ENCODE assay signal across 8 cellular contexts in the genomic region with DNA sequence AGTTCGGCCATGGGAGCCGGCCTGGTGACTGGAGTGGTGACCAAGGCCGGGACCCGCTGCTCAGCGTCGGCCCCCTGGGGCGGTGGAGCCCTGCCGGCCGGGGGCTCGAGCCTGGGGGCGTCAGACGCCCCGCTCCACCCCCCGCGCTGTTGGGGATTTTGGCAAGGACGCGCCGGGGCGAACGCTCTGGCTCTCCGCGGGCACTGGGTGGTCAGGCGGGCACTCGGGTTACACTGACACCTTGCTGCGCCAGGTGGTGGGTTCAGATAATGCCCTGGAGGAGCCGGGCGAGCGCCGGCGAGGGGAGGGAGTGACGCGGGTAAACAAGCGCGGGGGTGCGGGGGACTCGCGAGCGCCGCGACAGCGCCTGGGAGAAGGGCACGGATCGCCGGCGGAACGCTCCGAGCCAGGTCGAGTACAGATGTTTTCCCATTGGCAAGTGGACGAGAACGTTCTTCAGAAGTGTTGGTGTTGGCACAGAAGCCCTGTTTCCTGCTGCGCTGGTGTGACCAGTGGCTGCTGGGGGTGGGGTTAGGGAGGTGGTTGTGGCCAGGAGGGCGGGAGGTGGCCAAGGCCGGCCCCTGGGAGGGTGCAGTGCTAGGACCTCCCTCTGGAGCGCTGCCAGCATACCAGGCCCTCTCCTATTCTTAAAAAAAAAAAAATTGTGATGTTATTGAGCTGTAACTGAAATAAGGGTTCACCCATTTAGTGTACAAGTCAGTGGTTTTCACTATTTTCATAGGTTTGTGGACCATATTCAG. TPM values are rescaled to one million over a fixed set of nuclear protein-coding genes. Genes with fewer than 3 reads are reported as not detected.
DNase-seq lines count a peak whose midpoint lies in the region; ATAC-seq and TF ChIP-seq lines count a peak whose summit lies in the region.

No MANE protein-coding gene starts in this region.

- H3K4me1 ChIP-seq in ACC112 (ENCODE audit: control insufficient read depth, insufficient read depth, low read length, unreplicated experiment) = peaks cover 59% of the 10 kb centered on the region

- H2AFZ ChIP-seq in ACC112 (ENCODE audit: low read length, unreplicated experiment) = no peak overlapping the region

- peak overlapping the region; percentile 97 for H3K27ac ChIP-seq in ACC112 (ENCODE audit: low read depth, low read length)

- peak overlapping the region; percentile 83 for H3K4me3 ChIP-seq in ACC112 (ENCODE audit: low read depth, low read length)

- peaks cover 56% of the 10 kb centered on the region for H3K79me2 ChIP-seq in ACC112 (ENCODE audit: control insufficient read depth, insufficient read depth, low read length, unreplicated experiment)

- H3K36me3 Mint-ChIP-seq in chondrocyte (ENCODE audit: low read depth) = peaks cover 16% of the 10 kb centered on the region

- H3K27me3 Mint-ChIP-seq in chondrocyte (ENCODE audit: low read depth) = no peaks in the 10 kb centered on the region

- peaks cover 62% of the 10 kb centered on the region for H3K4me1 Mint-ChIP-seq in chondrocyte (ENCODE audit: low read depth)

- H3K4me3 Mint-ChIP-seq in chondrocyte (ENCODE audit: unreplicated experiment) = peak overlapping the region; percentile 91

- DNase-seq in NCI-H2227 treated with DMSO at 0.1 percent for 48 hours (lab: John Stamatoyannopoulos, UW) (peak; percentile 77), chondrocyte (ENCODE audit: low spot score) (peak; percentile 98), kidney glomerular epithelial cell (lab: John Stamatoyannopoulos, UW) (peak; percentile 84)
- DNase-seq in activated CD4-positive, alpha-beta T cell treated with anti-CD3 and anti-CD28 coated beads for 1 hour = peak; percentile 71
- peak; percentile 91 for DNase-seq in stimulated activated CD4-positive, alpha-beta T cell treated with anti-CD3 and anti-CD28 coated beads, Interleukin-15, amount 100 ng/mL, for 24 hours

- ATAC-seq in GM18858 (IDR thresholded peaks at IDR 0.05; ENCODE audit: unreplicated experiment) = peak; percentile 29
- ATAC-seq in HG03066 (IDR thresholded peaks at IDR 0.05; ENCODE audit: low read depth, unreplicated experiment) = peak; percentile 39

- peaks cover 42% of the 10 kb centered on the region for H3K36me3 ChIP-seq in ACC112 (ENCODE audit: insufficient read depth, low read length)

- peak overlapping the region; percentile 96 for H3K27ac Mint-ChIP-seq in chondrocyte (ENCODE audit: unreplicated experiment)

- no peaks in the 10 kb centered on the region for H3K9me3 Mint-ChIP-seq in chondrocyte (ENCODE audit: low read depth)

- H3K27me3 ChIP-seq in ACC112 (ENCODE audit: insufficient read depth, low read length) = no peaks in the 10 kb centered on the region

- peak; percentile 58 for TF ChIP-seq CTCF in chondrocyte (IDR thresholded peaks at IDR 0.05)

RNA-seq across cellular contexts. Expression of gene SQSTM1, which starts 0.8 kb away (rescaled TPM):
- total RNA-seq in chondrocyte = 219 to 297 TPM (median 296 TPM) in 3 replicates

RNA-seq across cellular contexts. Expression of gene MGAT4B, which starts 14.8 kb away (rescaled TPM):
- 135 to 144 TPM (median 142 TPM) in 3 replicates for total RNA-seq in chondrocyte

RNA-seq across cellular contexts. Expression of gene LTC4S, which starts 27.7 kb away (rescaled TPM):
- 1.2 to 1.7 TPM (median 1.3 TPM) in 3 replicates for total RNA-seq in chondrocyte

RNA-seq across cellular contexts. Expression of gene MRNIP, which starts 37.1 kb away (rescaled TPM):
- 13.4 to 20.0 TPM (median 16.4 TPM) in 3 replicates for total RNA-seq in chondrocyte

Comparison
In these comparisons a context has a peak if more than half of its experiments do, and no peak if none do; other contexts are left out.
1. Peak in every context shown above with its lines: DNase-seq, ATAC-seq, H3K4me3 ChIP-seq and H3K27ac ChIP-seq.